ENCODE assay signal across 20 cellular contexts in the genomic region with DNA sequence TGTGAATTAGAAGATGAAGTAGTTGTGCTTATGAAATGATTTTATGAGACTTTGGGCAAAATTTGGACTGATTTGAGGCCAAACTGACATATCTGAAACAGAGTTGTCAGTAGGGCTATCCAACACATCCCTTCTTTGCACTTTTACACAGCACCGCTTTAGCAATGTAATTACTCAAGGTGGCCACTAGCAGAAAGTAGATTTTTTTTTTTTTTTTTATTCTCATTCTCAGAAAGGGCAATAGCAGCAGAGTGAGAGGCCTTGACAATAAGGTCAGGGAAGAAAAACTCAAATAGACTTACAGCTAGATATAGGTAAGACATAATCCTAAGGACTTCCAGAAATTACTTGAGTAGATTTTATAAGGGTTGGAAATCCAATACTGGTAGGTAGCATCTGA.
A peak's percentile ranks its signal among the peaks of the same experiment; 100 is the strongest.
DNase-seq lines count a peak whose midpoint lies in the region; ATAC-seq and TF ChIP-seq lines count a peak whose summit lies in the region.
"Had no signal": no experiment of that assay in that cellular context is flagged by ENCODE, and none has a peak within 500 bp of the region (broad histone marks: within the 10 kb centered on the region; RNA-seq: fewer than 3 reads in every experiment).

No MANE protein-coding gene starts in this region.

- no peaks in the 10 kb centered on the region for H3K79me2 ChIP-seq in PC-3 (ENCODE audit: low read length)

- H3K4me1 ChIP-seq in PC-3 (ENCODE audit: insufficient read depth, low read length) (peaks cover 4% of the 10 kb centered on the region; the same call in 1 of the 2 replicates), right atrium auricular region (no peaks in the 10 kb centered on the region)
- H3K4me1 ChIP-seq: Caco-2 had no signal

- no peaks in the 10 kb centered on the region for H3K27me3 ChIP-seq in PC-3 (ENCODE audit: low read length)
- no peaks in the 10 kb centered on the region for H3K27me3 ChIP-seq in right atrium auricular region

- POLR2A ChIA-PET in PC-3 (lab: Charles Lee; ENCODE audit: unreplicated experiment) = no interaction called here

- H4K20me1 ChIP-seq in PC-3 (ENCODE audit: low read length) = no peaks in the 10 kb centered on the region

- H3K4me3 ChIP-seq in PC-3 (ENCODE audit: low read length) (no peak overlapping the region), right atrium auricular region (no peak overlapping the region)

- BruUV-seq in PC-3 (replicated peaks; lab: Mats Ljungman, UMichigan) = no TSS peak

- intact Hi-C loops in PC-3 (cut with micrococcal nuclease) = no loop called here

- H3K9me3 ChIP-seq in PC-3 (ENCODE audit: low read length) = no peaks in the 10 kb centered on the region
- H3K9me3 ChIP-seq in right atrium auricular region = no peaks in the 10 kb centered on the region
- H3K9me3 ChIP-seq: Caco-2 had no signal

- no peaks in the 10 kb centered on the region for H3K36me3 ChIP-seq in PC-3 (ENCODE audit: low read depth, low read length)
- H3K36me3 ChIP-seq in right atrium auricular region = no peaks in the 10 kb centered on the region

- DNase-seq in NCI-H82 (lab: John Stamatoyannopoulos, UW) (peak; percentile 0), NCI-H82 treated with DMSO at 0.1 percent for 48 hours (lab: John Stamatoyannopoulos, UW; ENCODE audit: unreplicated experiment) (no peak), PC-3 (no peak), iPS-NIHi7 (ENCODE audit: extremely low spot score) (peak; percentile 11), right atrium auricular region (ENCODE audit: low spot score) (no peak), substantia nigra (lab: John Stamatoyannopoulos, UW) (no peak)
- DNase-seq: Caco-2; CD4-positive, alpha-beta T cell; DMS79; HFFc6; IMR-90; NCI-H1092 treated with DMSO at 0.1 percent for 48 hours; NCI-H146; NCI-H2029 treated with DMSO at 0.1 percent for 48 hours; NCI-H2171 treated with DMSO at 0.1 percent for 48 hours; NCI-H446; NCI-H69; RPMI8226; SHP77 treated with DMSO at 0.1 percent for 48 hours had no signal

- H3K9ac ChIP-seq in PC-3 (ENCODE audit: low read length) = no peak overlapping the region

- TF ChIP-seq CTCF in PC-3 (conservative IDR thresholded peaks at IDR 0.05; ENCODE audit: low read depth, low read length) = 0 out of 2 replicates have a peak, but pooled peaks have one; percentile 18
- peak in 1 of 2 donors; percentile 28 for TF ChIP-seq CTCF in right atrium auricular region (IDR thresholded peaks at IDR 0.05)

- H2AFZ ChIP-seq in PC-3 (ENCODE audit: low read length) = no peak overlapping the region

- H3K4me2 ChIP-seq in PC-3 (ENCODE audit: low read length) = no peak overlapping the region

- no peaks in the 10 kb centered on the region for H3F3A ChIP-seq in PC-3 (ENCODE audit: low read length, unreplicated experiment)

- no peak for ATAC-seq in PC-3
- ATAC-seq in HG03354 (IDR thresholded peaks at IDR 0.05; ENCODE audit: poor library complexity, severe bottlenecking, unreplicated experiment) = no peak

- H3K9me2 ChIP-seq in PC-3 (replicated peaks; ENCODE audit: low read length) = no peaks in the 10 kb centered on the region

- CTCF ChIA-PET in PC-3 (lab: Charles Lee) = no interaction called here

- H3K27ac ChIP-seq in PC-3 (ENCODE audit: low read length) (no peak overlapping the region), right atrium auricular region (no peak overlapping the region), substantia nigra (ENCODE audit: low read depth, low read length, poor library complexity, severe bottlenecking) (no peak overlapping the region)

Comparison
In these comparisons a context has a peak if more than half of its experiments do, and no peak if none do; other contexts are left out.
1. DNase-seq: peak in NCI-H82 (single experiment) and iPS-NIHi7 (single experiment); none in NCI-H82 treated with DMSO at 0.1 percent for 48 hours (single experiment), PC-3 (single experiment), right atrium auricular region (single experiment) and substantia nigra (0 of 49).